8 cellular contexts compared by ENCODE assay signal in the genomic region with DNA sequence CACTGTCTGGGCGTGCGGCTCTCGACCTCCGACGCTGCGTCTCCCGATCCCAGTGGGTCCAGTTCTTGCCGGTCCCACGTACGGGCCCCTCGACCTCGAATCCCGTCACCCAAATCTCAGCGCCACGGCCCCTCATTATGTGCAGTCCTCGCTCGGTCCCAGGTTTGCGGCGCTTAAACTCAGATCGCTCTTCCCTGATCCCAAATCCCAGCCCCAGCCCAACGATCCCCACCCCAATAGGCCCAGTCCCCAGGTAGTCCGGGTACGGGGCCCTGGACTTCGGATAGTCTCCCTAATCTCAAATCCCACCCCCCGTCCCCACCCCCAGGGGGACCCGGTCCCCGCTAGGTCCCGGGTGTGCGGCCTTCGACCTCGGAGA.
DNase-seq lines count a peak whose midpoint lies in the region; ATAC-seq, FAIRE-seq and TF ChIP-seq lines count a peak whose summit lies in the region.

No MANE protein-coding gene starts in this region.

- H3K9me2 ChIP-seq in Loucy (replicated peaks; ENCODE audit: low read depth, low read length) = no peaks in the 10 kb centered on the region

- FAIRE-seq in urothelium cell line (lab: Jason Lieb, UNC) = no peak

- peak overlapping the region; percentile 98 for H3K4me3 ChIP-seq in Loucy (ENCODE audit: low read length, poor library complexity, severe bottlenecking)
- H3K4me3 ChIP-seq in effector memory CD4-positive, alpha-beta T cell (ENCODE audit: insufficient read depth, low read depth, low read length, poor library complexity, severe bottlenecking) = peak overlapping the region; percentile 81
- H3K4me3 ChIP-seq in neutrophil (ENCODE audit: low read depth in 1 of 2, low read length in 1 of 2) = peak overlapping the region; percentile 87 to 89

- peak; percentile 0 for ATAC-seq in GM19395 (IDR thresholded peaks at IDR 0.05; ENCODE audit: unreplicated experiment)
- no peak for ATAC-seq in GM21529 (IDR thresholded peaks at IDR 0.05; ENCODE audit: unreplicated experiment)

- no peak overlapping the region for H2AFZ ChIP-seq in Loucy (ENCODE audit: low read length)

- no peaks in the 10 kb centered on the region for H3K9me3 ChIP-seq in Loucy (ENCODE audit: insufficient read depth, low read depth, low read length)
- H3K9me3 ChIP-seq in effector memory CD4-positive, alpha-beta T cell (ENCODE audit: control insufficient read depth, low read length) = no peaks in the 10 kb centered on the region
- H3K9me3 ChIP-seq in neutrophil = no peaks in the 10 kb centered on the region

- H3K4me2 ChIP-seq in Loucy (ENCODE audit: low read depth, low read length, poor library complexity, severe bottlenecking) = peak overlapping the region; percentile 91

- DNase-seq in effector memory CD4-positive, alpha-beta T cell = no peak
- DNase-seq in urothelium cell line (ENCODE audit: low spot score) (no peak), T1000 (lab: John Stamatoyannopoulos, UW) (no peak), ACHN (no peak)

- H3K27me3 ChIP-seq in Loucy (ENCODE audit: insufficient read depth, low read length, poor library complexity, severe bottlenecking) (peaks cover 3% of the 10 kb centered on the region), neutrophil (no peaks in the 10 kb centered on the region)
- no peaks in the 10 kb centered on the region for H3K27me3 ChIP-seq in effector memory CD4-positive, alpha-beta T cell (replicated peaks; ENCODE audit: control insufficient read depth, insufficient read depth, low read length, poor library complexity, severe bottlenecking)

- in situ Hi-C loops in ACHN (cut with HindIII; ENCODE audit: low pct_ligation_motif_present, low pct_unique_long_range_greater_than_20kb, low sequenced_read_pairs) = no loop called here

- H3K4me1 ChIP-seq in Loucy (ENCODE audit: insufficient read depth, low read length, poor library complexity, severe bottlenecking) (peaks cover 32% of the 10 kb centered on the region), neutrophil (ENCODE audit: control insufficient read depth in 1 of 2, insufficient read depth in 1 of 2, low read depth in 1 of 2, low read length in 1 of 2) (peaks cover 43 to 54% of the 10 kb centered on the region in 2 experiments)
- H3K4me1 ChIP-seq in effector memory CD4-positive, alpha-beta T cell (ENCODE audit: control insufficient read depth, insufficient read depth, low read length, poor library complexity, severe bottlenecking) = peaks cover 28% of the 10 kb centered on the region

- peaks cover 65% of the 10 kb centered on the region for H3K79me2 ChIP-seq in Loucy (ENCODE audit: insufficient read depth, low read length)

- peaks cover 3% of the 10 kb centered on the region; the same call in 1 of the 2 replicates for H3F3A ChIP-seq in Loucy (ENCODE audit: low read depth)

- TF ChIP-seq CTCF in Loucy (conservative IDR thresholded peaks at IDR 0.05; ENCODE audit: low read length) (no peak; the same call in 1 of the 2 replicates), neutrophil (IDR thresholded peaks at IDR 0.05) (no peak)

- H3K9ac ChIP-seq in Loucy (ENCODE audit: low read depth, low read length, poor library complexity, severe bottlenecking) = peak overlapping the region; percentile 94

- peak overlapping the region; percentile 99 for H3K27ac ChIP-seq in effector memory CD4-positive, alpha-beta T cell (ENCODE audit: insufficient read depth, low read length, poor library complexity, severe bottlenecking)
- peak overlapping the region; percentile 97 for H3K27ac ChIP-seq in neutrophil

- H3K36me3 ChIP-seq in Loucy (ENCODE audit: insufficient read depth, low read length) (peaks cover 5% of the 10 kb centered on the region; the same call in 1 of the 2 replicates), neutrophil (no peaks in the 10 kb centered on the region)
- H3K36me3 ChIP-seq in effector memory CD4-positive, alpha-beta T cell (ENCODE audit: control insufficient read depth, insufficient read depth, low read length) = peaks cover 3% of the 10 kb centered on the region

- H4K20me1 ChIP-seq in Loucy (ENCODE audit: insufficient read depth, low read length, poor library complexity, severe bottlenecking) = peaks cover 50% of the 10 kb centered on the region
